21 cellular contexts compared by ENCODE assay signal in the genomic region with DNA sequence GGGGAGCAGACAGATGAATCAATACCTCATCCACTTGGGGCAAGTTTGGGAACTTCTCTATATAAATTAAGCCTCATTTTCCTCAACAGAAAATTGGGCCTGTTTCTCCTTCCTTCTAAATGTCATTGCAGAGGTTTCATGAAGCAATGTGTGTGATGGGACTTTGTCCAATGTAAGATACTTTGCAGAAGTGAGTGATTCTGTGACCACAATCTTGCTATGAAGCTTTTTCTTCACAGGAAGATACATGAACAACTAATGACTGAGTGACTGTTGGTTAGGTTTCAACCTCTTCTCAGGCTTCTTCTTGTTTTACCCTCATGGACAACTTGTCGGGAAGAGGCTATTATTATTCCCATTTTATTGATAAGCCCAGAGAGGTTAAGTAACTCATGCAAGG. TPM values are rescaled to one million over a fixed set of nuclear protein-coding genes. Genes with fewer than 3 reads are reported as not detected.
DNase-seq lines count a peak whose midpoint lies in the region; ATAC-seq, FAIRE-seq and TF ChIP-seq lines count a peak whose summit lies in the region.
"Had no signal": no experiment of that assay in that cellular context is flagged by ENCODE, and none has a peak within 500 bp of the region (broad histone marks: within the 10 kb centered on the region; RNA-seq: fewer than 3 reads in every experiment).

No MANE protein-coding gene starts in this region.

- H3K9ac ChIP-seq in GM12878 (ENCODE audit: control insufficient read depth, insufficient read depth, low read length), result no peak overlapping the region

- no peak for TF ChIP-seq RAD21 in GM12878 (IDR thresholded peaks at IDR 0.05; ENCODE audit: insufficient read depth, low read depth, low read length)

- CTCF ChIA-PET in GM12878 (lab: Yijun Ruan, JAX) (no interaction called here), Caco-2 (lab: Charles Lee) (no interaction called here)

- BruUV-seq in GM12878 (replicated peaks; lab: Mats Ljungman, UMichigan), result no TSS peak
- BruUV-seq in Caco-2 (replicated peaks; lab: Mats Ljungman, UMichigan), result no TSS peak

- intact Hi-C loops in GM12878 (cut with micrococcal nuclease; ENCODE audit: unreplicated experiment), result no loop called here
- intact Hi-C loops in Caco-2 (cut with micrococcal nuclease; ENCODE audit: unreplicated experiment), result no loop called here

- H3K27me3 ChIP-seq in GM12878 (replicated peaks in 1 of 2; ENCODE audit: control insufficient read depth in 2 of 2, insufficient read depth in 2 of 2, low read length in 1 of 2) (no peaks in the 10 kb centered on the region), Caco-2 (replicated peaks; ENCODE audit: control insufficient read depth, insufficient read depth, low read length) (no peaks in the 10 kb centered on the region; the same call in 1 of the 2 replicates)
- H3K27me3 ChIP-seq: SJCRH30 had no signal

- no peaks in the 10 kb centered on the region for H3K27me3 Mint-ChIP-seq in Caco-2 (ENCODE audit: insufficient read depth, unreplicated experiment)

- no peak overlapping the region for H3K4me3 Mint-ChIP-seq in Caco-2 (ENCODE audit: unreplicated experiment)
- H3K4me3 Mint-ChIP-seq: T-cell had no signal

- RAD21 ChIA-PET in GM12878 (lab: Charles Lee; ENCODE audit: unreplicated experiment), result interaction anchor here (1.0 kb wide), 1 partner anchor 86 kb away, joined by 3 read pairs; no protein-coding TSS in a partner anchor

- SMC1A ChIA-PET in GM12878 (lab: Charles Lee; ENCODE audit: uncharacterized antibody, unreplicated experiment), result no interaction called here

- no peaks in the 10 kb centered on the region for H3K79me2 ChIP-seq in GM12878 (ENCODE audit: control insufficient read depth, insufficient read depth, low read length)

- H3K4me3 ChIP-seq in GM12878, result no peak overlapping the region
- no peak overlapping the region for H3K4me3 ChIP-seq in Caco-2 (ENCODE audit: low read depth, low read length)
- H3K4me3 ChIP-seq: SJCRH30 had no signal

- 0 out of 2 replicates have a peak, but pooled peaks cover 3% of the 10 kb centered on the region for H3K4me1 ChIP-seq in GM12878 (ENCODE audit: control insufficient read depth, insufficient read depth, low read length)
- H3K4me1 ChIP-seq in Caco-2, result no peaks in the 10 kb centered on the region
- H3K4me1 ChIP-seq: SJCRH30 had no signal

- no peaks in the 10 kb centered on the region for H3K36me3 Mint-ChIP-seq in Caco-2 (ENCODE audit: insufficient read depth, unreplicated experiment)

- no peak overlapping the region for H3K4me2 ChIP-seq in GM12878 (ENCODE audit: control insufficient read depth, insufficient read depth)

- FAIRE-seq in GM12878 (lab: Jason Lieb, UNC), result peak; percentile 35
- FAIRE-seq: H54, RCC 7860 had no signal

- no peaks in the 10 kb centered on the region for H3K4me1 Mint-ChIP-seq in Caco-2 (ENCODE audit: low read depth, unreplicated experiment)
- H3K4me1 Mint-ChIP-seq: T-cell had no signal

- no peak for TF ChIP-seq POLR2A in GM12878 (IDR thresholded peaks at IDR 0.05; ENCODE audit: low read depth, low read length)

- H3K27ac Mint-ChIP-seq in Caco-2 (ENCODE audit: unreplicated experiment), result no peak overlapping the region
- H3K27ac Mint-ChIP-seq: T-cell had no signal

- no peaks in the 10 kb centered on the region for H3K36me3 ChIP-seq in GM12878 (ENCODE audit: control insufficient read depth in 2 of 2, insufficient read depth in 2 of 2, low read length in 1 of 2)
- no peaks in the 10 kb centered on the region for H3K36me3 ChIP-seq in Caco-2 (ENCODE audit: control insufficient read depth, insufficient read depth, low read length)
- H3K36me3 ChIP-seq: SJCRH30 had no signal

- no peak for TF ChIP-seq EP300 in GM12878 (IDR thresholded peaks at IDR 0.05; ENCODE audit: borderline replicate concordance in 1 of 2, control insufficient read depth in 1 of 2, low read depth in 2 of 2, low read length in 2 of 2)

- no peaks in the 10 kb centered on the region for H4K20me1 ChIP-seq in GM12878 (ENCODE audit: control insufficient read depth, insufficient read depth)

- no peak overlapping the region for H2AFZ ChIP-seq in GM12878 (ENCODE audit: control insufficient read depth, low read depth, low read length)

- DNase-seq in NOMO-1 treated with DMSO at 0.1 percent for 48 hours (lab: John Stamatoyannopoulos, UW; ENCODE audit: unreplicated experiment), result peak; percentile 21
- no peak for DNase-seq in NOMO-1 treated with dmso at 0.1 percent for 144 hours (lab: John Stamatoyannopoulos, UW; ENCODE audit: unreplicated experiment)
- no peak for DNase-seq in GM12878 (ENCODE audit: low read depth, low spot score)
- DNase-seq in A172 (ENCODE audit: low spot score), result no peak
- DNase-seq in Caco-2, result no peak
- DNase-seq: 8988T, C1 segment of cervical spinal cord, COR-L47, KG1, NCI-H1105 treated with DMSO at 0.1 percent for 48 hours, NCI-H187 treated with DMSO at 0.1 percent for 48 hours, NCI-H446 treated with DMSO at 0.1 percent for 48 hours, NCI-H748 treated with DMSO at 0.1 percent for 48 hours, SJCRH30, T-cell, T1000 had no signal

- no peak overlapping the region for H3K27ac ChIP-seq in GM12878 (ENCODE audit: control insufficient read depth, insufficient read depth)
- H3K27ac ChIP-seq: SJCRH30 had no signal

- ATAC-seq in GM21423 (IDR thresholded peaks at IDR 0.05; ENCODE audit: unreplicated experiment) (peak; percentile 64), HG03571 (IDR thresholded peaks at IDR 0.05; ENCODE audit: unreplicated experiment) (peak; percentile 83), GM12878 (peak; percentile 28; the same call in 1 of the 3 replicates), GM21529 (IDR thresholded peaks at IDR 0.05; ENCODE audit: unreplicated experiment) (no peak)
- ATAC-seq: T-cell had no signal

- in situ Hi-C loops in GM12878 (cut with MboI), result no loop called here

- H3K9me3 ChIP-seq in GM12878 (replicated peaks; ENCODE audit: control insufficient read depth, insufficient read depth, low read length) (peaks cover 7% of the 10 kb centered on the region; the same call in 2 of the 3 replicates), Caco-2 (no peaks in the 10 kb centered on the region)
- H3K9me3 ChIP-seq: SJCRH30 had no signal

- H3K9me3 Mint-ChIP-seq in Caco-2 (ENCODE audit: unreplicated experiment), result no peaks in the 10 kb centered on the region
- H3K9me3 Mint-ChIP-seq: T-cell had no signal

- no peak for TF ChIP-seq CTCF in GM12878 (IDR thresholded peaks at IDR 0.05 in 2 of 3, conservative IDR thresholded peaks at IDR 0.05 in 1 of 3; ENCODE audit: control insufficient read depth in 2 of 3, extremely low read depth in 1 of 3, insufficient read depth in 1 of 3, low read depth in 3 of 3, low read length in 3 of 3)
- no peak for TF ChIP-seq CTCF in Caco-2 (IDR thresholded peaks at IDR 0.05; ENCODE audit: insufficient read depth in 1 of 2, low read depth in 1 of 2, low read length in 1 of 2, severe bottlenecking in 1 of 2, unreplicated experiment in 1 of 2)

- POLR2A ChIA-PET in GM12878 (lab: Charles Lee), result interaction anchor here (1.1 to 1.4 kb wide), 2 partner anchors 11 to 17 kb away, joined by 3 to 4 read pairs; a partner anchor contains a TSS
- POLR2A ChIA-PET in Caco-2 (lab: Charles Lee), result no interaction called here

- 0% methylated on average over 1 of the region's 1 CpG for WGBS in GM12878 (ENCODE audit: insufficient coverage, insufficient replicate concordance, low lambda C conversion rate, missing lambda C conversion rate)

TF ChIP-seq in GM12878, 131 proteins besides CTCF, POLR2A, EP300 and RAD21 (continues in another document):
- TF ChIP-seq HDAC2 (IDR thresholded peaks at IDR 0.05), result no peak
- TF ChIP-seq, protein P1, sequence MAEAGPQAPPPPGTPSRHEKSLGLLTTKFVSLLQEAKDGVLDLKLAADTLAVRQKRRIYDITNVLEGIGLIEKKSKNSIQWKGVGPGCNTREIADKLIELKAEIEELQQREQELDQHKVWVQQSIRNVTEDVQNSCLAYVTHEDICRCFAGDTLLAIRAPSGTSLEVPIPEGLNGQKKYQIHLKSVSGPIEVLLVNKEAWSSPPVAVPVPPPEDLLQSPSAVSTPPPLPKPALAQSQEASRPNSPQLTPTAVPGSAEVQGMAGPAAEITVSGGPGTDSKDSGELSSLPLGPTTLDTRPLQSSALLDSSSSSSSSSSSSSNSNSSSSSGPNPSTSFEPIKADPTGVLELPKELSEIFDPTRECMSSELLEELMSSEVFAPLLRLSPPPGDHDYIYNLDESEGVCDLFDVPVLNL (IDR thresholded peaks at IDR 0.05; ENCODE audit: low read depth, low read length), result no peak
- TF ChIP-seq CHD2 (IDR thresholded peaks at IDR 0.05; ENCODE audit: borderline replicate concordance, low read depth, low read length), result no peak
- TF ChIP-seq MEF2A (IDR thresholded peaks at IDR 0.05; ENCODE audit: insufficient read depth, low read depth, low read length), result no peak
- 0 out of 4 replicates have a peak, but pooled peaks of 1 of the 2 experiments have one; percentile 21 for TF ChIP-seq IKZF2 (IDR thresholded peaks at IDR 0.05)
- TF ChIP-seq SPI1 (IDR thresholded peaks at IDR 0.05; ENCODE audit: borderline replicate concordance, insufficient read depth, low read depth, low read length), result peak; percentile 68; the same call in 1 of the 2 replicates
- no peak for TF ChIP-seq SP1 (IDR thresholded peaks at IDR 0.05; ENCODE audit: low read depth, low read length)
- no peak for TF ChIP-seq STAT3 (IDR thresholded peaks at IDR 0.05; ENCODE audit: low read depth, low read length)
- no peak for TF ChIP-seq EGR1 (IDR thresholded peaks at IDR 0.05; ENCODE audit: borderline replicate concordance in 1 of 2, low read depth in 2 of 2, low read length in 2 of 2)
- TF ChIP-seq NFYA (IDR thresholded peaks at IDR 0.05; ENCODE audit: borderline replicate concordance, low read depth, low read length), result no peak
- no peak for TF ChIP-seq BACH1 (IDR thresholded peaks at IDR 0.05; ENCODE audit: borderline replicate concordance)

RNA-seq across cellular contexts. Expression of a gene that starts 11.0 kb away (rescaled TPM):
- total RNA-seq in GM12878 (2013; cell fraction: nucleolus; rRNA removed), result 3.2 and 5.2 TPM in 2 replicates
- 0.34 and 1.0 TPM in 2 replicates for total RNA-seq in GM12878 (2014; rRNA removed)
- 0.72 and 0.78 TPM in 2 replicates for total RNA-seq in GM12878 (2014; rRNA removed; fragmentation: Illumina TruSeq; extraction: Trizol)
- total RNA-seq in GM12878 (2021), result 0.90 and 1.0 TPM in 2 replicates
- 8.7 TPM for polyA plus RNA-seq in GM12878 (2011; ENCODE audit: low read depth)
- 5.3 and 10.0 TPM in 2 replicates for polyA plus RNA-seq in GM12878 (2011; rRNA removed)
- polyA plus RNA-seq in GM12878 (2011; cell fraction: cytosol; rRNA removed), result 1.7 and 2.9 TPM in 2 replicates
- 1.1 and 1.9 TPM in 2 replicates for polyA plus RNA-seq in GM12878 (2011; cell fraction: nucleus; rRNA removed)
- polyA plus RNA-seq in GM12878 (2012), result 8.8 and 10.4 TPM in 2 replicates
- polyA plus RNA-seq in GM12878 (2014; fragmentation: Illumina TruSeq; extraction: Trizol), result 0.62 and 0.95 TPM in 2 replicates
- 1 to 10 TPM; 2.5 to 3.0 TPM for polyA plus RNA-seq in GM12878 (2014; fragmentation: Nextera tagmentation; extraction: Ambion mirVana)
- polyA plus RNA-seq in GM12878 (2014; rRNA removed), result 0.66 and 0.96 TPM in 2 replicates
- under 1 TPM; 0.60 to 0.77 TPM for polyA plus RNA-seq in GM12878 (2016; fragmentation: Nextera tagmentation; extraction: Ambion mirVana)
- 3.5 and 4.6 TPM in 2 replicates for polyA minus RNA-seq in GM12878 (2011; rRNA and poly(A)+ RNA removed)
- polyA minus RNA-seq in GM12878 (2011; cell fraction: cytosol; rRNA and poly(A)+ RNA removed), result 1.1 TPM in 1 of 2 replicates, not detected in the other
- 0.36 and 0.96 TPM in 2 replicates for polyA minus RNA-seq in GM12878 (2011; cell fraction: nucleus; rRNA and poly(A)+ RNA removed)
- total RNA-seq in A172 (2014; rRNA removed; shearing (Covaris generic)), result 11.5 and 17.9 TPM in 2 replicates
- 4.3 and 5.6 TPM in 2 replicates for total RNA-seq in Caco-2 (2022)
